In the genomic region with DNA sequence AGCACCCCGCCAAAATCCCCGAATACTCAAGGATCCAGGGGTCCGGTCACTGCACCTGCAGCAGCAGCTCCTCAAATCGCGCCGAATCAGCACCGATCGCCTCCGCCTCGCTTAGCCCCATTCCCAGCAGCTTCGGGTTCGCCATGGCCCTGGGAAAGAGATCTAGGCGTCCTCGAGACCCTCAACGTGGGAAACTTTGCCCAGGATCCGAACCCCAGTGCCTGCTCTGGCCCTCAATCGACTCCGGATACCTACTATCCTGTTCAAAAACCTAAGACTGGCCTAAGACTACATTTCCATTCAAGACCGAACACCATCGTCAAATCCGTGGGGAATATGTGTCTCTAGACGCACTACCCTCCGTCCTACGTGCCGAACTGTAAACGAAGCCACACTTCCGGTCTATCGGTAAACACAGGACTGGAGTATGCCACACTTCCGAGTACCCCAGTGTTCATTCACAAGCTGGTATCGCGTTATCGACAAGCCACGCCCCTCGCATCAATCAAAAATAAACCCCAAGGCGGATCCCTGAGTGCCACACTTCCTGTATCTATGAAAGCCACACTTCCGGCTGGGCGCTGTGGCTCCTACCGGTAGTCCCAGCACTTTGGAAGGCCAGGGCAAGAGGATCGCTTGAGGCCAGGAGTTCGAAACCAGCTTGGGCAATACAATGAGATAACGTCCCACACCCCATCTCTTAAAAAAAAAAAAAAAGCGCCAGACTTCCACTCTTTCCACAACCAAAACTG, we compare ENCODE assay signal across 8 cellular contexts. TPM values are rescaled to one million over a fixed set of nuclear protein-coding genes. Genes with fewer than 3 reads are reported as not detected.
DNase-seq lines count a peak whose midpoint lies in the region; ATAC-seq, FAIRE-seq and TF ChIP-seq lines count a peak whose summit lies in the region.

A gene (minus strand): TSS at position 385 of the 752 bp plus-strand sequence. CDS start 240 bp downstream, at position 145.

- no peaks in the 10 kb centered on the region for H3K9me2 ChIP-seq in OCI-LY1 (ENCODE audit: low read depth, low read length)

- CTCF ChIA-PET in endothelial cell of umbilical vein (lab: Charles Lee), result interaction anchor here (0.6 to 3.8 kb wide), 7 partner anchors 9 to 338 kb away, joined by 3 to 17 read pairs (median 4); a partner anchor contains a TSS

- intact Hi-C loops in endothelial cell of umbilical vein (cut with micrococcal nuclease), result loop anchor here (1.0 to 5.0 kb wide), 5 partner anchors 8 to 426 kb away; a partner anchor contains a TSS

- H3K9ac ChIP-seq in HUES64 (ENCODE audit: low read depth, low read length) (peak within 1 kb of the TSS; percentile 94), OCI-LY1 (ENCODE audit: low read length) (peak within 1 kb of the TSS; percentile 99), endothelial cell of umbilical vein (replicated peaks; ENCODE audit: extremely low read depth, insufficient read depth, low read length) (peak within 1 kb of the TSS; percentile 92)

- dilution Hi-C loops in endothelial cell of umbilical vein (cut with MboI; ENCODE audit: extremely low pct_ligation_motif_present, low sequenced_read_pairs), result no loop called here

- H2AFZ ChIP-seq in OCI-LY1 (ENCODE audit: low read length) (no peak within 1 kb of the TSS), endothelial cell of umbilical vein (ENCODE audit: low read depth, low read length) (peak within 1 kb of the TSS; percentile 75)

- ATAC-seq in GM21423 (IDR thresholded peaks at IDR 0.05; ENCODE audit: unreplicated experiment), result peak; percentile 54

- H3F3A ChIP-seq in OCI-LY1 (ENCODE audit: insufficient read depth, low read length), result peaks cover 7% of the 10 kb centered on the region; the same call in 1 of the 2 replicates

- BruUV-seq in endothelial cell of umbilical vein (replicated peaks; lab: Mats Ljungman, UMichigan), result TSS peak; percentile 72

- H3K27me3 ChIP-seq in HUES64 (ENCODE audit: insufficient read depth, low read length), result no peaks in the 10 kb centered on the region
- no peaks in the 10 kb centered on the region for H3K27me3 ChIP-seq in OCI-LY1 (ENCODE audit: insufficient read depth, low read length)
- H3K27me3 ChIP-seq in endothelial cell of umbilical vein (ENCODE audit: control insufficient read depth in 2 of 2, insufficient read depth in 2 of 2, low read length in 2 of 2), result no peaks in the 10 kb centered on the region

- FAIRE-seq in endothelial cell of umbilical vein (lab: Jason Lieb, UNC), result peak; percentile 100

- H3K9me1 ChIP-seq in endothelial cell of umbilical vein (replicated peaks; ENCODE audit: control insufficient read depth, extremely low read depth, insufficient read depth, low read length), result no peaks in the 10 kb centered on the region

- peak within 1 kb of the TSS; percentile 97 for H3K27ac ChIP-seq in HUES64 (ENCODE audit: low read depth, low read length)
- H3K27ac ChIP-seq in OCI-LY1 (ENCODE audit: low read depth, low read length, poor library complexity, severe bottlenecking), result peak within 1 kb of the TSS; percentile 89
- H3K27ac ChIP-seq in endothelial cell of umbilical vein (ENCODE audit: insufficient read depth, low read depth, low read length), result peak within 1 kb of the TSS; percentile 83

- DNase-seq in Caki2 (ENCODE audit: low read depth) (peak; percentile 98), endothelial cell of umbilical vein (ENCODE audit: low read depth, low spot score) (peak; percentile 99), midbrain (lab: John Stamatoyannopoulos, UW) (peak; percentile 98)
- peak; percentile 92 for DNase-seq in activated CD8-positive, alpha-beta memory T cell treated with anti-CD3 and anti-CD28 coated beads, Interleukin-2, amount 50 U/mL, for 4 hours
- peak; percentile 86 to 87 for DNase-seq in stimulated activated CD8-positive, alpha-beta memory T cell treated with anti-CD3 and anti-CD28 coated beads, Interleukin-2, amount 100 ng/mL, for 1 hour (ENCODE audit: low read depth in 2 of 2)

- peaks cover 13% of the 10 kb centered on the region; the same call in 1 of the 2 replicates for H3K4me1 ChIP-seq in HUES64 (ENCODE audit: insufficient read depth, low read length)
- peaks cover 24% of the 10 kb centered on the region for H3K4me1 ChIP-seq in OCI-LY1 (ENCODE audit: insufficient read depth, low read length, severe bottlenecking)
- H3K4me1 ChIP-seq in endothelial cell of umbilical vein (ENCODE audit: control insufficient read depth, extremely low read depth, insufficient read depth, low read length), result peaks cover 11% of the 10 kb centered on the region

- TF ChIP-seq POLR2A in endothelial cell of umbilical vein (IDR thresholded peaks at IDR 0.05; ENCODE audit: low read depth, low read length), result peak; percentile 93

- H3K79me2 ChIP-seq in OCI-LY1 (ENCODE audit: insufficient read depth, low read length) (peaks cover 7% of the 10 kb centered on the region; the same call in 1 of the 2 replicates), endothelial cell of umbilical vein (ENCODE audit: control insufficient read depth, insufficient read depth, low read length) (peaks cover 11% of the 10 kb centered on the region)

- in situ Hi-C loops in Caki2 (cut with HindIII; ENCODE audit: low pct_unique_long_range_greater_than_20kb, low sequenced_read_pairs), result no loop called here

- no peaks in the 10 kb centered on the region for H4K20me1 ChIP-seq in OCI-LY1 (ENCODE audit: insufficient read depth, low read length)
- H4K20me1 ChIP-seq in endothelial cell of umbilical vein (replicated peaks; ENCODE audit: control insufficient read depth, extremely low read depth, insufficient read depth, low read length), result no peaks in the 10 kb centered on the region

- TF ChIP-seq CTCF in OCI-LY1 (IDR thresholded peaks at IDR 0.05; ENCODE audit: low read length) (no peak), endothelial cell of umbilical vein (IDR thresholded peaks at IDR 0.05; ENCODE audit: extremely low read depth in 1 of 2, insufficient read depth in 1 of 2, low read depth in 1 of 2, low read length in 2 of 2) (no peak)

- H3K36me3 ChIP-seq in HUES64 (ENCODE audit: insufficient read depth, low read length) (peaks cover 32% of the 10 kb centered on the region), OCI-LY1 (ENCODE audit: insufficient read depth, low read length) (peaks cover 31% of the 10 kb centered on the region), endothelial cell of umbilical vein (ENCODE audit: control insufficient read depth in 2 of 2, extremely low read depth in 1 of 2, insufficient read depth in 2 of 2, low read length in 2 of 2) (peaks cover 0 to 4% of the 10 kb centered on the region in 2 experiments)

- H3K9me3 ChIP-seq in HUES64 (ENCODE audit: insufficient read depth, low read depth, low read length) (no peaks in the 10 kb centered on the region), OCI-LY1 (ENCODE audit: low read length) (no peaks in the 10 kb centered on the region), endothelial cell of umbilical vein (replicated peaks; ENCODE audit: control insufficient read depth, insufficient read depth, low read length) (no peaks in the 10 kb centered on the region)

- H3K4me3 ChIP-seq in HUES64 (ENCODE audit: low read length) (peak within 1 kb of the TSS; percentile 81), OCI-LY1 (ENCODE audit: low read depth, low read length, poor library complexity, severe bottlenecking) (peak within 1 kb of the TSS; percentile 77), endothelial cell of umbilical vein (replicated peaks in 1 of 3; ENCODE audit: insufficient read depth in 1 of 3, low read depth in 1 of 3, low read length in 3 of 3) (peak within 1 kb of the TSS; percentile 43 to 84 (median 80))

- under 1% methylated on average over 42 of the region's 42 CpGs for WGBS in HUES64

- peak within 1 kb of the TSS; percentile 91 for H3K4me2 ChIP-seq in OCI-LY1 (ENCODE audit: low read length)
- peak within 1 kb of the TSS; percentile 78 for H3K4me2 ChIP-seq in endothelial cell of umbilical vein (ENCODE audit: insufficient read depth, low read length)

- POLR2A ChIA-PET in endothelial cell of umbilical vein (lab: Charles Lee), result interaction anchor here (0.6 kb wide), 1 partner anchor 8 kb away, joined by 3 read pairs; no protein-coding TSS in a partner anchor

TF ChIP-seq in endothelial cell of umbilical vein, 7 proteins besides CTCF, POLR2A, EP300 and RAD21:
- no peak for TF ChIP-seq EZH2 (IDR thresholded peaks at IDR 0.05; ENCODE audit: borderline replicate concordance, low read depth, low read length, severe bottlenecking)
- peak; percentile 87 for TF ChIP-seq POLR2AphosphoS5 (IDR thresholded peaks at IDR 0.05; ENCODE audit: insufficient read depth, low read depth, low read length)
- TF ChIP-seq, protein P1, sequence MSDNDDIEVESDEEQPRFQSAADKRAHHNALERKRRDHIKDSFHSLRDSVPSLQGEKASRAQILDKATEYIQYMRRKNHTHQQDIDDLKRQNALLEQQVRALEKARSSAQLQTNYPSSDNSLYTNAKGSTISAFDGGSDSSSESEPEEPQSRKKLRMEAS (IDR thresholded peaks at IDR 0.05; ENCODE audit: insufficient read depth, insufficient read length), result peak; percentile 68
TF ChIP-seq in endothelial cell of umbilical vein: peak in this region for 2.

RNA-seq across cellular contexts. Expression of the gene that starts here (rescaled TPM):
- 142 and 146 TPM in 2 replicates for total RNA-seq in Caki2 (2014; rRNA removed; shearing (Covaris generic); ENCODE audit: low replicate concordance)
- 103 TPM for polyA plus RNA-seq in HUES64 (2013, experiment 1 of 2)
- 110 TPM for polyA plus RNA-seq in HUES64 (2013, experiment 2 of 2)
- 84.1 and 86.9 TPM in 2 replicates for total RNA-seq in endothelial cell of umbilical vein
- 72.6 and 83.2 TPM in 2 replicates for polyA plus RNA-seq in endothelial cell of umbilical vein
- polyA plus RNA-seq in endothelial cell of umbilical vein (2011; cell fraction: cytosol; rRNA removed), result 74.4 and 86.3 TPM in 2 replicates
- 157 and 167 TPM in 2 replicates for polyA plus RNA-seq in endothelial cell of umbilical vein (2011; cell fraction: nucleus; rRNA removed)
- 70.0 and 77.4 TPM in 2 replicates for polyA plus RNA-seq in endothelial cell of umbilical vein (2012)
- polyA minus RNA-seq in endothelial cell of umbilical vein, result 54.1 and 61.6 TPM in 2 replicates
- 43.3 TPM for polyA minus RNA-seq in endothelial cell of umbilical vein (2011; cell fraction: cytosol; rRNA and poly(A)+ RNA removed)
- polyA minus RNA-seq in endothelial cell of umbilical vein (2011; cell fraction: nucleus; rRNA and poly(A)+ RNA removed), result 25.5 and 29.6 TPM in 2 replicates

Comparison
In these comparisons a context has a peak if more than half of its experiments do, and no peak if none do; other contexts are left out.
1. Peak in every context shown above with its lines: DNase-seq, ATAC-seq, H3K4me3 ChIP-seq and H3K27ac ChIP-seq.